ENCODE assay signal across 1 cellular context in the genomic region with DNA sequence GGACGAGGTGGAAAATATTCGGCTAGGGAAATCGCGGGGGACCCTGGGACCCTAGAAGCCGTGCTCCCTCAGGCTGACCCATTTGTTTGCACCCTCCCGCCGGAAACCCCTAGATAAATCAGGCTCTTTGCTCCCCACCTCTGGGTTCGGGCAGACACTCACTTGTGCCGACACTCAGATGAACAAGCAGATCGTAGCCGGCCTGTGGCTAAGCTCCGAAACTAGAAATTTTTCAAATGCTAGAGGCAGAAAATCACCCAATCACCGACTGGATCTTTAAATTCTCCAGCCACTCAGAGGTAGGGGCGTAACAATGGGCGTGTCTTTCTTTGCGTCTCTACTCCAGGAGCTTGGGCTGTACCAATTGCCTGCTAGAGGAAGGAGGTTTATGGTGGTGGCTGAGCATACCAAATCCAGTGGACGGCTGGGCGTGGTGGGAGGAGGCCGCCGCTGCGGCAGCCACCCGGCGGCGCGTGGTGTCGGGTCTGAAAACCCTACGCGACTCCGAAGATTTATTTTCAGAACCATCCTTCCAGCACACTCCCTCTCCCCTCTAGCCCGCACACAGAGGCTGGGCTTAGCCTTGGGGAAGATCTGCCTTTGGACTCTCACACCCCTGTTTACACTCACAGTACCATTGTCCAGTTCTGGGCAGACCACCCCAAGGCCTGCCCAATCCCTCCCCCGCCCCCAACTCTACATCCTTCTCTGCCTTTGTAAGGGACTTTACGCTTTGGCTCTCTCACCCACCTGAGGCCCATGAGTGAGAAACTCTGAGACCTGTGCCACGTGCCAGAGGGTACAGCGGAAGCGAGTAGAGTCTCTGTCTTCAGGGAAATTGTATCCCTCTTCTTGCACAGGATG.
TF ChIP-seq lines count a peak whose summit lies in the region.

Gene PIF1 (minus strand): TSS at position 217 of the 864 bp plus-strand sequence. CDS start 1,312 bp downstream, outside the sequence.

TF ChIP-seq in HepG2, 621 proteins besides CTCF, POLR2A, EP300 and RAD21 (continued from another document and continues in another):
- TF ChIP-seq TARDBP (CRISPR knock-in tag; IDR thresholded peaks at IDR 0.05) (no peak; the same call in 1 of the 2 replicates), SIX1 (CRISPR knock-in tag; IDR thresholded peaks at IDR 0.05; ENCODE audit: borderline replicate concordance) (no peak), MEF2D (CRISPR knock-in tag; IDR thresholded peaks at IDR 0.05) (no peak; the same call in 1 of the 2 replicates), UBTF (CRISPR knock-in tag; IDR thresholded peaks at IDR 0.05) (peak; percentile 73), KDM1A (CRISPR knock-in tag; IDR thresholded peaks at IDR 0.05) (no peak), ZNF451 (CRISPR knock-in tag; IDR thresholded peaks at IDR 0.05) (no peak), ZNF615 (CRISPR knock-in tag; IDR thresholded peaks at IDR 0.05; ENCODE audit: borderline replicate concordance) (no peak), ZSCAN22 (CRISPR knock-in tag; IDR thresholded peaks at IDR 0.05) (no peak), ZBTB44 (CRISPR knock-in tag; IDR thresholded peaks at IDR 0.05) (no peak), ZNF362 (CRISPR knock-in tag; IDR thresholded peaks at IDR 0.05; ENCODE audit: borderline replicate concordance) (no peak), CERS6 (CRISPR knock-in tag; IDR thresholded peaks at IDR 0.05) (no peak), IKZF1 (IDR thresholded peaks at IDR 0.05) (no peak), ZNF720 (CRISPR knock-in tag; IDR thresholded peaks at IDR 0.05) (no peak), JARID2 (CRISPR knock-in tag; IDR thresholded peaks at IDR 0.05; ENCODE audit: insufficient replicate concordance) (no peak), ZNF607 (CRISPR knock-in tag; IDR thresholded peaks at IDR 0.05; ENCODE audit: borderline replicate concordance) (peak; percentile 89), ZKSCAN5 (CRISPR knock-in tag; IDR thresholded peaks at IDR 0.05) (no peak), FOXJ3 (CRISPR knock-in tag; IDR thresholded peaks at IDR 0.05; ENCODE audit: borderline replicate concordance) (no peak), SMARCC2 (IDR thresholded peaks at IDR 0.05) (no peak), GPN1 (CRISPR knock-in tag; IDR thresholded peaks at IDR 0.05; ENCODE audit: borderline replicate concordance) (no peak), CENPT (CRISPR knock-in tag; IDR thresholded peaks at IDR 0.05; ENCODE audit: low read depth) (no peak), ELF1 (CRISPR knock-in tag; IDR thresholded peaks at IDR 0.05) (peak; percentile 40; the same call in 1 of the 2 replicates), ZNF260 (CRISPR knock-in tag; IDR thresholded peaks at IDR 0.05; ENCODE audit: borderline replicate concordance, low read depth) (no peak), ZBTB3 (CRISPR knock-in tag; IDR thresholded peaks at IDR 0.05; ENCODE audit: borderline replicate concordance, low read depth) (no peak), ZNF713 (CRISPR knock-in tag; IDR thresholded peaks at IDR 0.05) (no peak), GFI1 (CRISPR knock-in tag; IDR thresholded peaks at IDR 0.05; ENCODE audit: borderline replicate concordance) (peak; percentile 82; the same call in 1 of the 2 replicates), CCAR2 (optimal IDR thresholded peaks at IDR 0.05; ENCODE audit: low read depth, low read length) (no peak), TCF7L2 (IDR thresholded peaks at IDR 0.05; ENCODE audit: low read depth, low read length) (no peak), KLF9 (CRISPR knock-in tag; IDR thresholded peaks at IDR 0.05; ENCODE audit: low read depth) (peak; percentile 86; the same call in 1 of the 2 replicates), DNMT3B (CRISPR knock-in tag; conservative IDR thresholded peaks at IDR 0.05) (no peak; the same call in 1 of the 2 replicates), HNRNPLL (IDR thresholded peaks at IDR 0.05; ENCODE audit: low read depth, low read length, poor library complexity, severe bottlenecking) (peak; percentile 68)
- TF ChIP-seq, protein P1, sequence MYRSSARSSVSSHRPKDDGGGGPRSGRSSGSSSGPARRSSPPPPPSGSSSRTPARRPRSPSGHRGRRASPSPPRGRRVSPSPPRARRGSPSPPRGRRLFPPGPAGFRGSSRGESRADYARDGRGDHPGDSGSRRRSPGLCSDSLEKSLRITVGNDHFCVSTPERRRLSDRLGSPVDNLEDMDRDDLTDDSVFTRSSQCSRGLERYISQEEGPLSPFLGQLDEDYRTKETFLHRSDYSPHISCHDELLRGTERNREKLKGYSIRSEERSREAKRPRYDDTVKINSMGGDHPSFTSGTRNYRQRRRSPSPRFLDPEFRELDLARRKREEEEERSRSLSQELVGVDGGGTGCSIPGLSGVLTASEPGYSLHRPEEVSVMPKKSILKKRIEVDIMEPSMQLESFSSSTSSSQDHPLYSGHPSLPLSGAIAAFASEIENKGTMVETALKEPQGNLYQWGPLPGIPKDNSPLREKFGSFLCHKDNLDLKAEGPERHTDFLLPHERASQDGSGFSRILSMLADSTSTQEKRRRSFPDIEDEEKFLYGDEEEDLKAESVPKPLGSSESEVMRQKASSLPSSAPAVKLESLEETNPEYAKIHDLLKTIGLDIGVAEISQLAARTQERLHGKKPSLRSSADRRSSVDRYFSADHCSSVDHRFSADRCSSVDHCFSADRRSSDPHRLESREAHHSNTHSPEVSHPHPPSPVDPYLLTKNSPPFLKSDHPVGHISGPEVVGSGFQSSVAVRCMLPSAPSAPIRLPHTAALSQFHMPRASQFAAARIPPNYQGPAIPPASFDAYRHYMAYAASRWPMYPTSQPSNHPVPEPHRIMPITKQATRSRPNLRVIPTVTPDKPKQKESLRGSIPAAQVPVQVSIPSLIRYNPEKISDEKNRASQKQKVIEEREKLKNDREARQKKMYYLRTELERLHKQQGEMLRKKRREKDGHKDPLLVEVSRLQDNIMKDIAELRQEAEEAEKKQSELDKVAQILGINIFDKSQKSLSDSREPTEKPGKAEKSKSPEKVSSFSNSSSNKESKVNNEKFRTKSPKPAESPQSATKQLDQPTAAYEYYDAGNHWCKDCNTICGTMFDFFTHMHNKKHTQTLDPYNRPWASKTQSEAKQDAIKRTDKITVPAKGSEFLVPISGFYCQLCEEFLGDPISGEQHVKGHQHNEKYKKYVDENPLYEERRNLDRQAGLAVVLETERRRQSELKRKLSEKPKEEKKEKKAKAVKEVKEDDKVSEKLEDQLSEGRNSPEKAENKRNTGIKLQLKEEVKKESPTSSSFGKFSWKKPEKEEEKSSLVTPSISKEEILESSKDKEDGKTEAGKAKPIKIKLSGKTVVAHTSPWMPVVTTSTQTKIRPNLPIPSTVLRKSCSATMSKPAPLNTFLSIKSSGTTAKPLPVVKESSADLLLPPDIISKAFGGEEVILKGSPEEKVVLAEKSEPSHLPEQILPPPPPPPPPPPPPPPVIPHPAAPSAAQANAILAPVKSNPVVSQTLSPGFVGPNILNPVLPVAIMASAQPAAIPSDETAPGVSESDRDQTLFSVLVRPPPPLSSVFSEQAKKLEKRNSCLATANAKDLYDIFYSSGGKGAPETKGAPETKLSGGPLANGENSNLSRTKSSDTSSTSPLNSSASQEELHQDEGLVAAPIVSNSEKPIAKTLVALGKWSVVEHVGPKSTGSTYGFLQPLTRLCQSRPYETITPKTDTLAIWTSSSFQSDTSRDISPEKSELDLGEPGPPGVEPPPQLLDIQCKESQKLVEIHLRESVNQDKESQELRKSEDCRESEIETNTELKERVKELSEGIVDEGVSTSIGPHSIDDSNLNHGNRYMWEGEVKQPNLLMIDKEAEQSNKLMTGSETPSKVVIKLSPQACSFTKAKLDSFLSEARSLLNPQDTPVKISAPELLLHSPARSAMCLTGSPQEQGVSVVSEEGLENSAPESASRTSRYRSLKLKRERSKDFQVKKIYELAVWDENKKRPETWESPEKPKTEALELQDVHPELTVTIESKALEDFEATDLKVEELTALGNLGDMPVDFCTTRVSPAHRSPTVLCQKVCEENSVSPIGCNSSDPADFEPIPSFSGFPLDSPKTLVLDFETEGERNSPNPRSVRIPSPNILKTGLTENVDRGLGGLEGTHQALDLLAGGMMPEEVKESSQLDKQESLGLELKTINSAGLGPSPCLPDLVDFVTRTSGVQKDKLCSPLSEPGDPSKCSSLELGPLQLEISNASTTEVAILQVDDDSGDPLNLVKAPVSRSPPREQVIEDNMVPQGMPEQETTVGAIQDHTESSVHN (CRISPR knock-in tag; IDR thresholded peaks at IDR 0.05), result no peak
- TF ChIP-seq, protein P2, sequence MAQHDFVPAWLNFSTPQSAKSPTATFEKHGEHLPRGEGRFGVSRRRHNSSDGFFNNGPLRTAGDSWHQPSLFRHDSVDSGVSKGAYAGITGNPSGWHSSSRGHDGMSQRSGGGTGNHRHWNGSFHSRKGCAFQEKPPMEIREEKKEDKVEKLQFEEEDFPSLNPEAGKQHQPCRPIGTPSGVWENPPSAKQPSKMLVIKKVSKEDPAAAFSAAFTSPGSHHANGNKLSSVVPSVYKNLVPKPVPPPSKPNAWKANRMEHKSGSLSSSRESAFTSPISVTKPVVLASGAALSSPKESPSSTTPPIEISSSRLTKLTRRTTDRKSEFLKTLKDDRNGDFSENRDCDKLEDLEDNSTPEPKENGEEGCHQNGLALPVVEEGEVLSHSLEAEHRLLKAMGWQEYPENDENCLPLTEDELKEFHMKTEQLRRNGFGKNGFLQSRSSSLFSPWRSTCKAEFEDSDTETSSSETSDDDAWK (CRISPR knock-in tag; IDR thresholded peaks at IDR 0.05), result no peak
- TF ChIP-seq, protein P3, sequence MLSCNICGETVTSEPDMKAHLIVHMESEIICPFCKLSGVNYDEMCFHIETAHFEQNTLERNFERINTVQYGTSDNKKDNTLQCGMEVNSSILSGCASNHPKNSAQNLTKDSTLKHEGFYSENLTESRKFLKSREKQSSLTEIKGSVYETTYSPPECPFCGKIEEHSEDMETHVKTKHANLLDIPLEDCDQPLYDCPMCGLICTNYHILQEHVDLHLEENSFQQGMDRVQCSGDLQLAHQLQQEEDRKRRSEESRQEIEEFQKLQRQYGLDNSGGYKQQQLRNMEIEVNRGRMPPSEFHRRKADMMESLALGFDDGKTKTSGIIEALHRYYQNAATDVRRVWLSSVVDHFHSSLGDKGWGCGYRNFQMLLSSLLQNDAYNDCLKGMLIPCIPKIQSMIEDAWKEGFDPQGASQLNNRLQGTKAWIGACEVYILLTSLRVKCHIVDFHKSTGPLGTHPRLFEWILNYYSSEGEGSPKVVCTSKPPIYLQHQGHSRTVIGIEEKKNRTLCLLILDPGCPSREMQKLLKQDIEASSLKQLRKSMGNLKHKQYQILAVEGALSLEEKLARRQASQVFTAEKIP (CRISPR knock-in tag; IDR thresholded peaks at IDR 0.05; ENCODE audit: borderline replicate concordance), result no peak
